Comparison of ENCODE assay signal across 26 cellular contexts in the genomic region with DNA sequence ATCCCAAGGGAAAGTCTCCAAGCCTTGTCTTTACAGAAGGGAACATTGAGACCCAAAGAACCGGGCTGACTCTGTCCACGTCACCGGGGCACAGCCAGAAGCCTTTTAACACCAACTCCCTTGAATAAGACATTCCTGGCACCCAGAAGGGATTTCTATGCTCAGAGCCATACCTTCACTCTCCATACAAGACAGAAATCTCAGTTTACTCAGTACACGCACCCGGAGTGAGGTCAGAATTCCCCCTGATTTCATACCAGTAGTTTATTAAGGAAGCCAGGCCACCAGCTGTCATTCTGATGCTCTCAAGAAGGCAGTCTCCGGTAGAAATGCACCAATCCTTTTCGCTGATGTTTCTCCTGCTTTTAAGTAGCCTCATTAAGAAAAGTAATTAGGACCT.
"Had no signal": no experiment of that assay in that cellular context is flagged by ENCODE, and none has a peak within 500 bp of the region (broad histone marks: within the 10 kb centered on the region; RNA-seq: fewer than 3 reads in every experiment).

No MANE protein-coding gene starts in this region.

- DNase-seq: cerebellar nuclear complex; cortex of kidney; effector CD4-positive, alpha-beta T cell; foreskin keratinocyte; heart left ventricle; left cardiac atrium; left ventricle myocardium inferior; lower lobe of right lung; natural killer cell; occipital lobe; ovary; right cardiac atrium; sigmoid colon; spleen; stimulated activated CD4-positive, alpha-beta T cell treated with anti-CD3 and anti-CD28 coated beads, Interleukin-4, amount 100 ng/mL, for 4 hours; stimulated activated naive B cell treated with anti-CD40 and anti-IgM and Interleukin-4, amounts not matched to agents 10 μg/mL and 1 μg/mL and 100 μg/mL, for 72 hours; transverse colon; upper lobe of right lung had no signal

- ATAC-seq: foreskin keratinocyte; gastroesophageal sphincter; heart left ventricle; left cardiac atrium; lower lobe of right lung; natural killer cell; stimulated activated naive B cell treated with anti-CD40 and anti-IgM and Interleukin-4, amounts not matched to agents 10 μg/mL and 1 μg/mL and 100 μg/mL, for 72 hours; upper lobe of right lung had no signal

- H3K4me1 ChIP-seq: foreskin keratinocyte, gastroesophageal sphincter, heart left ventricle, left ventricle myocardium inferior, lower lobe of right lung, prostate gland, sigmoid colon, spleen, suprapubic skin, transverse colon, upper lobe of right lung, vagina had no signal

- H3K36me3 ChIP-seq: gastroesophageal sphincter, heart left ventricle, left ventricle myocardium inferior, lower lobe of right lung, ovary, prostate gland, sigmoid colon, spleen, suprapubic skin, transverse colon, upper lobe of right lung, vagina had no signal

- H3K27ac Mint-ChIP-seq: natural killer cell; stimulated activated naive B cell treated with anti-CD40 and anti-IgM and Interleukin-4, amounts not matched to agents 10 μg/mL and 1 μg/mL and 100 μg/mL, for 72 hours; stimulated activated naive CD8-positive, alpha-beta T cell treated with anti-CD3 and anti-CD28 coated beads, Interleukin-15, Interleukin-2, amounts not matched to agents 100 ng/mL and 50 ng/mL, for 24 hours had no signal

- H3K4me3 Mint-ChIP-seq: natural killer cell; stimulated activated naive B cell treated with anti-CD40 and anti-IgM and Interleukin-4, amounts not matched to agents 10 μg/mL and 1 μg/mL and 100 μg/mL, for 72 hours; stimulated activated naive CD8-positive, alpha-beta T cell treated with anti-CD3 and anti-CD28 coated beads, Interleukin-15, Interleukin-2, amounts not matched to agents 100 ng/mL and 50 ng/mL, for 24 hours had no signal

- H3K27ac ChIP-seq: epithelial cell of prostate, foreskin keratinocyte, gastroesophageal sphincter, heart left ventricle, hepatocyte, left ventricle myocardium inferior, lower lobe of right lung, ovary, prostate gland, sigmoid colon, skin epidermis, spleen, suprapubic skin, transverse colon, upper lobe of right lung, vagina had no signal

- H3K9me3 ChIP-seq: ovary, prostate gland, suprapubic skin, vagina had no signal

- H3K27me3 Mint-ChIP-seq: stimulated activated naive B cell treated with anti-CD40 and anti-IgM and Interleukin-4, amounts not matched to agents 10 μg/mL and 1 μg/mL and 100 μg/mL, for 72 hours had no signal

- H3K4me1 Mint-ChIP-seq: stimulated activated naive B cell treated with anti-CD40 and anti-IgM and Interleukin-4, amounts not matched to agents 10 μg/mL and 1 μg/mL and 100 μg/mL, for 72 hours had no signal

- H3K27me3 ChIP-seq: foreskin keratinocyte, gastroesophageal sphincter, heart left ventricle, hepatocyte, ovary, sigmoid colon, spleen, suprapubic skin, transverse colon, upper lobe of right lung, vagina had no signal

- H3K4me3 ChIP-seq: gastroesophageal sphincter, heart left ventricle, hepatocyte, left ventricle myocardium inferior, lower lobe of right lung, ovary, prostate gland, sigmoid colon, skin epidermis, spleen, suprapubic skin, transverse colon, upper lobe of right lung, vagina had no signal
